16 cellular contexts compared by ENCODE assay signal in genomic region chr15:99202176-99202552, GRCh38. TPM values are rescaled to one million over a fixed set of nuclear protein-coding genes. Genes with fewer than 3 reads are reported as not detected.
A peak's percentile ranks its signal among the peaks of the same experiment; 100 is the strongest.
DNase-seq lines count a peak whose midpoint lies in the region; ATAC-seq and TF ChIP-seq lines count a peak whose summit lies in the region.
"Had no signal": no experiment of that assay in that cellular context is flagged by ENCODE, and none has a peak within 500 bp of the region (broad histone marks: within the 10 kb centered on the region; RNA-seq: fewer than 3 reads in every experiment).

No MANE protein-coding gene starts in this region.

- no peaks in the 10 kb centered on the region for H3K4me1 ChIP-seq in PC-3 (ENCODE audit: insufficient read depth, low read length)
- no peaks in the 10 kb centered on the region for H3K4me1 ChIP-seq in mucosa of descending colon (ENCODE audit: low read depth)
- H3K4me1 ChIP-seq: BLaER1 treated with 17β-estradiol and CSF1 and Interleukin-3, amounts not matched to agents 10 nM and 100 nM had no signal

- CTCF ChIA-PET in PC-3 (lab: Charles Lee) = no interaction called here

- H3K27me3 ChIP-seq in PC-3 (ENCODE audit: low read length) = no peaks in the 10 kb centered on the region
- H3K27me3 ChIP-seq: BLaER1 treated with 17β-estradiol and CSF1 and Interleukin-3, amounts not matched to agents 10 nM and 100 nM had no signal

- TF ChIP-seq CTCF in PC-3 (conservative IDR thresholded peaks at IDR 0.05; ENCODE audit: low read depth, low read length) = no peak
- TF ChIP-seq CTCF in mucosa of descending colon (IDR thresholded peaks at IDR 0.05) = no peak

- no peak overlapping the region for H3K27ac ChIP-seq in PC-3 (ENCODE audit: low read length)
- H3K27ac ChIP-seq: BLaER1 treated with 17β-estradiol and CSF1 and Interleukin-3, amounts not matched to agents 10 nM and 100 nM; GM23248; HL-60 had no signal

- no peak overlapping the region for H3K4me2 ChIP-seq in PC-3 (ENCODE audit: low read length)
- H3K4me2 ChIP-seq: BLaER1 treated with 17β-estradiol and CSF1 and Interleukin-3, amounts not matched to agents 10 nM and 100 nM had no signal

- no peaks in the 10 kb centered on the region; the same call in 1 of the 2 replicates for H3K36me3 ChIP-seq in PC-3 (ENCODE audit: low read depth, low read length)
- no peaks in the 10 kb centered on the region for H3K36me3 ChIP-seq in mucosa of descending colon (ENCODE audit: low read depth)
- H3K36me3 ChIP-seq: BLaER1 treated with 17β-estradiol and CSF1 and Interleukin-3, amounts not matched to agents 10 nM and 100 nM had no signal

- POLR2A ChIA-PET in PC-3 (lab: Charles Lee; ENCODE audit: unreplicated experiment) = no interaction called here

- no peaks in the 10 kb centered on the region for H3F3A ChIP-seq in PC-3 (ENCODE audit: low read length, unreplicated experiment)

- peak; percentile 61 for DNase-seq in COLO829 (ENCODE audit: low spot score)
- peak; percentile 5 for DNase-seq in PC-3
- peak; percentile 70 for DNase-seq in foreskin melanocyte
- DNase-seq in mucosa of descending colon = no peak
- no peak for DNase-seq in AG20443 (ENCODE audit: low spot score)
- DNase-seq: 8988T; CD4-positive, CD25-positive, alpha-beta regulatory T cell; DMS79; GM23248; H9 had no signal

- H3K9me3 ChIP-seq in PC-3 (ENCODE audit: low read length) (no peaks in the 10 kb centered on the region), mucosa of descending colon (no peaks in the 10 kb centered on the region)
- H3K9me3 ChIP-seq: BLaER1 treated with 17β-estradiol and CSF1 and Interleukin-3, amounts not matched to agents 10 nM and 100 nM had no signal

- H3K9me2 ChIP-seq in PC-3 (replicated peaks; ENCODE audit: low read length) = no peaks in the 10 kb centered on the region

- H2AFZ ChIP-seq in PC-3 (ENCODE audit: low read length) = no peak overlapping the region
- H2AFZ ChIP-seq: GM23248 had no signal

- no peak overlapping the region for H3K9ac ChIP-seq in PC-3 (ENCODE audit: low read length)
- H3K9ac ChIP-seq: BLaER1 treated with 17β-estradiol and CSF1 and Interleukin-3, amounts not matched to agents 10 nM and 100 nM; GM23248 had no signal

- intact Hi-C loops in PC-3 (cut with micrococcal nuclease) (no loop called here), mucosa of descending colon (cut with DNase I, micrococcal nuclease) (no loop called here)

- no peak; the same call in 1 of the 2 replicates for ATAC-seq in PC-3
- peak; percentile 55 for ATAC-seq in mucosa of descending colon
- ATAC-seq in HG03439 (IDR thresholded peaks at IDR 0.05; ENCODE audit: unreplicated experiment) = no peak
- no peak for ATAC-seq in activated CD4-positive, CD25-positive, alpha-beta regulatory T cell treated with anti-CD3 and anti-CD28 coated beads, Interleukin-2, amount 50 U/mL, for 24 hours
- ATAC-seq in HG03457 (IDR thresholded peaks at IDR 0.05; ENCODE audit: unreplicated experiment) = no peak
- ATAC-seq: GM12878 had no signal

- BruUV-seq in PC-3 (replicated peaks; lab: Mats Ljungman, UMichigan) = no TSS peak

- no peaks in the 10 kb centered on the region for H3K79me2 ChIP-seq in PC-3 (ENCODE audit: low read length)

- H3K4me3 ChIP-seq in PC-3 (ENCODE audit: low read length) = no peak overlapping the region
- H3K4me3 ChIP-seq in mucosa of descending colon = no peak overlapping the region
- H3K4me3 ChIP-seq: BLaER1 treated with 17β-estradiol and CSF1 and Interleukin-3, amounts not matched to agents 10 nM and 100 nM; GM12878; GM23248 had no signal

- no peaks in the 10 kb centered on the region for H4K20me1 ChIP-seq in PC-3 (ENCODE audit: low read length)
- H4K20me1 ChIP-seq: BLaER1 treated with 17β-estradiol and CSF1 and Interleukin-3, amounts not matched to agents 10 nM and 100 nM had no signal

RNA-seq across cellular contexts. Expression of gene TTC23, which starts 47.2 kb away (rescaled TPM):
- total RNA-seq in PC-3 (2014; rRNA removed) (8.2 and 10.4 TPM in 2 replicates), mucosa of descending colon (10 to 100 TPM; 17.1 to 26.8 (median 19.6) TPM)

RNA-seq across cellular contexts. Expression of gene LRRC28, which starts 49.1 kb away (rescaled TPM):
- total RNA-seq in PC-3 (2014; rRNA removed) = 10.6 and 14.9 TPM in 2 replicates
- total RNA-seq in mucosa of descending colon = 10 to 100 TPM; 26.0 to 41.6 (median 27.7) TPM

Comparison
In these comparisons a context has a peak if more than half of its experiments do, and no peak if none do; other contexts are left out.
1. DNase-seq: peak in COLO829 (single experiment), PC-3 (single experiment) and foreskin melanocyte (single experiment); none in mucosa of descending colon (0 of 3) and AG20443 (single experiment).